Comparison of ENCODE assay signal across 21 cellular contexts in genomic region chr7:17781491-17782215, GRCh38.
DNase-seq lines count a peak whose midpoint lies in the region; ATAC-seq, FAIRE-seq and TF ChIP-seq lines count a peak whose summit lies in the region.
"Had no signal": no experiment of that assay in that cellular context is flagged by ENCODE, and none has a peak within 500 bp of the region (broad histone marks: within the 10 kb centered on the region; RNA-seq: fewer than 3 reads in every experiment).

No MANE protein-coding gene starts in this region.

- H3K27ac Mint-ChIP-seq in astrocyte (ENCODE audit: unreplicated experiment), result no peak overlapping the region
- H3K27ac Mint-ChIP-seq: activated B cell treated with CpG ODN at 0.5 μM for 24 hours; activated CD8-positive, alpha-beta memory T cell treated with anti-CD3 and anti-CD28 coated beads, Interleukin-2, amount 10 ng/mL, durations not matched to agents 7 days and 5 days; natural killer cell had no signal

- no peak overlapping the region for H2AFZ ChIP-seq in astrocyte (ENCODE audit: low read depth, low read length)
- H2AFZ ChIP-seq: hepatocyte had no signal

- H3K4me1 Mint-ChIP-seq in astrocyte (ENCODE audit: low read depth, unreplicated experiment), result peaks cover 2% of the 10 kb centered on the region
- H3K4me1 Mint-ChIP-seq: activated B cell treated with CpG ODN at 0.5 μM for 24 hours; activated CD8-positive, alpha-beta memory T cell treated with anti-CD3 and anti-CD28 coated beads, Interleukin-2, amount 10 ng/mL, durations not matched to agents 7 days and 5 days; natural killer cell had no signal

- H3K27me3 ChIP-seq in astrocyte (ENCODE audit: insufficient read depth, low read length), result no peaks in the 10 kb centered on the region
- H3K27me3 ChIP-seq: hepatocyte had no signal

- no peaks in the 10 kb centered on the region for H3K27me3 Mint-ChIP-seq in astrocyte (ENCODE audit: low read depth, unreplicated experiment)
- H3K27me3 Mint-ChIP-seq: activated B cell treated with CpG ODN at 0.5 μM for 24 hours; activated CD8-positive, alpha-beta memory T cell treated with anti-CD3 and anti-CD28 coated beads, Interleukin-2, amount 10 ng/mL, durations not matched to agents 7 days and 5 days had no signal

- no peaks in the 10 kb centered on the region for H4K20me1 ChIP-seq in astrocyte (ENCODE audit: insufficient read depth, low read length)

- H3K36me3 Mint-ChIP-seq in astrocyte (ENCODE audit: low read depth, unreplicated experiment), result no peaks in the 10 kb centered on the region
- H3K36me3 Mint-ChIP-seq: activated CD8-positive, alpha-beta memory T cell treated with anti-CD3 and anti-CD28 coated beads, Interleukin-2, amount 10 ng/mL, durations not matched to agents 7 days and 5 days; natural killer cell had no signal

- H3K4me2 ChIP-seq in astrocyte (ENCODE audit: low read length), result no peak overlapping the region
- H3K4me2 ChIP-seq: hepatocyte had no signal

- DNase-seq in EL, result peak; percentile 61
- peak; percentile 67 for DNase-seq in LoVo (ENCODE audit: low spot score)
- peak; percentile 98 for DNase-seq in astrocyte (ENCODE audit: low read depth)
- DNase-seq in iris pigment epithelial cell (ENCODE audit: low read depth), result peak; percentile 86
- no peak for DNase-seq in stimulated activated naive CD4-positive, alpha-beta T cell treated with Interleukin-2 at 50 U/mL for 16 hours (lab: John Stamatoyannopoulos, UW)
- DNase-seq in NCI-H510A treated with DMSO at 0.1 percent for 48 hours (lab: John Stamatoyannopoulos, UW), result no peak
- no peak for DNase-seq in head of caudate nucleus
- DNase-seq: activated B cell treated with CpG ODN at 0.5 μM for 24 hours; activated CD8-positive, alpha-beta memory T cell treated with anti-CD3 and anti-CD28 coated beads, Interleukin-2, amount 10 ng/mL, durations not matched to agents 7 days and 5 days; activated naive CD4-positive, alpha-beta T cell; central memory CD4-positive, alpha-beta T cell; Karpas-422; natural killer cell; NCI-H2107; NK-92 treated with Interleukin-12 subunit alpha and Interleukin-12 subunit beta, amount 100 ng/mL, for 24 hours; trophoblast cell had no signal

- no peak overlapping the region for H3K9ac ChIP-seq in astrocyte (ENCODE audit: low read length)

- H3K79me2 ChIP-seq in astrocyte (ENCODE audit: insufficient read depth, low read length), result no peaks in the 10 kb centered on the region
- H3K79me2 ChIP-seq: hepatocyte had no signal

- H3K9me3 ChIP-seq in astrocyte (ENCODE audit: insufficient read depth, low read depth, low read length), result no peaks in the 10 kb centered on the region

- H3K4me1 ChIP-seq in astrocyte (ENCODE audit: insufficient read depth, low read length), result peaks cover 14% of the 10 kb centered on the region

- H3K9me3 Mint-ChIP-seq in astrocyte (ENCODE audit: unreplicated experiment), result no peaks in the 10 kb centered on the region
- H3K9me3 Mint-ChIP-seq: activated B cell treated with CpG ODN at 0.5 μM for 24 hours, natural killer cell had no signal

- H3K4me3 Mint-ChIP-seq in astrocyte (ENCODE audit: unreplicated experiment), result no peak overlapping the region
- H3K4me3 Mint-ChIP-seq: activated B cell treated with CpG ODN at 0.5 μM for 24 hours; activated CD8-positive, alpha-beta memory T cell treated with anti-CD3 and anti-CD28 coated beads, Interleukin-2, amount 10 ng/mL, durations not matched to agents 7 days and 5 days; natural killer cell had no signal

- no peak overlapping the region for H3K4me3 ChIP-seq in astrocyte (ENCODE audit: insufficient read depth, low read depth, low read length)
- H3K4me3 ChIP-seq: hepatocyte, SK-N-MC had no signal

- no peak for ATAC-seq in GM18867 (IDR thresholded peaks at IDR 0.05; ENCODE audit: unreplicated experiment)
- ATAC-seq: activated CD8-positive, alpha-beta memory T cell treated with anti-CD3 and anti-CD28 coated beads, Interleukin-2, amount 10 ng/mL, durations not matched to agents 7 days and 5 days; left lobe of liver; natural killer cell had no signal

- no peak for FAIRE-seq in astrocyte (lab: Jason Lieb, UNC)

- TF ChIP-seq CTCF in astrocyte (IDR thresholded peaks at IDR 0.05; ENCODE audit: insufficient read depth, low read depth, low read length), result no peak

- H3K36me3 ChIP-seq in astrocyte (ENCODE audit: insufficient read depth, low read length), result no peaks in the 10 kb centered on the region

- intact Hi-C loops in head of caudate nucleus (cut with DNase I), result no loop called here

- peak overlapping the region; percentile 64 for H3K27ac ChIP-seq in astrocyte (ENCODE audit: low read depth, low read length)
- H3K27ac ChIP-seq: C4-2B, hepatocyte, SK-N-MC had no signal

Comparison
In these comparisons a context has a peak if more than half of its experiments do, and no peak if none do; other contexts are left out.
1. DNase-seq: peak in EL (single experiment), LoVo (single experiment), astrocyte (single experiment) and iris pigment epithelial cell (single experiment); none in stimulated activated naive CD4-positive, alpha-beta T cell treated with Interleukin-2 at 50 U/mL for 16 hours (single experiment), NCI-H510A treated with DMSO at 0.1 percent for 48 hours (single experiment) and head of caudate nucleus (0 of 42).